ENCODE assay signal across 29 cellular contexts in genomic region chr20:40812415-40813212, GRCh38.
DNase-seq lines count a peak whose midpoint lies in the region; ATAC-seq, FAIRE-seq and TF ChIP-seq lines count a peak whose summit lies in the region.
"Had no signal": no experiment of that assay in that cellular context is flagged by ENCODE, and none has a peak within 500 bp of the region (broad histone marks: within the 10 kb centered on the region; RNA-seq: fewer than 3 reads in every experiment).

No MANE protein-coding gene starts in this region.

- no peak overlapping the region for H3K4me3 Mint-ChIP-seq in neural crest cell
- no peak overlapping the region for H3K4me3 Mint-ChIP-seq in stimulated activated naive B cell treated with anti-CD40 and anti-IgM and Interleukin-4, amounts not matched to agents 10 μg/mL and 1 μg/mL and 100 μg/mL, for 72 hours
- H3K4me3 Mint-ChIP-seq: naive thymus-derived CD8-positive, alpha-beta T cell; stimulated activated naive CD8-positive, alpha-beta T cell treated with anti-CD3 and anti-CD28 coated beads, Interleukin-15, Interleukin-2, amounts not matched to agents 100 ng/mL and 50 ng/mL, for 24 hours had no signal

- TF ChIP-seq POLR2A in GM12891 (IDR thresholded peaks at IDR 0.05; ENCODE audit: low read depth, low read length): no peak

- H3K9ac ChIP-seq in GM23248 (no peak overlapping the region), mesenchymal stem cell (ENCODE audit: low read length) (no peak overlapping the region)
- H3K9ac ChIP-seq: BLaER1 treated with 17β-estradiol and CSF1 and Interleukin-3, amounts not matched to agents 10 nM and 100 nM had no signal

- TF ChIP-seq CTCF in neural crest cell (conservative IDR thresholded peaks at IDR 0.05): no peak

- H4K8ac ChIP-seq in mesenchymal stem cell (ENCODE audit: low read length): no peak overlapping the region

- no peaks in the 10 kb centered on the region for H3K9me2 ChIP-seq in GM23248 (ENCODE audit: insufficient read depth)

- H3K36me3 ChIP-seq in GM23248 (ENCODE audit: low read depth): no peaks in the 10 kb centered on the region
- H3K36me3 ChIP-seq in mesenchymal stem cell (ENCODE audit: control insufficient read depth in 1 of 2, insufficient read depth in 2 of 2, low read depth in 1 of 2, low read length in 2 of 2): no peaks in the 10 kb centered on the region
- H3K36me3 ChIP-seq: adrenal gland; BLaER1 treated with 17β-estradiol and CSF1 and Interleukin-3, amounts not matched to agents 10 nM and 100 nM; gastroesophageal sphincter; pancreas; Peyer's patch; thoracic aorta; vagina had no signal

- no peak overlapping the region for H3K4ac ChIP-seq in mesenchymal stem cell (ENCODE audit: low read depth in 1 of 2, low read length in 2 of 2)

- no peak overlapping the region for H3K4me3 ChIP-seq in GM23248
- H3K4me3 ChIP-seq in mesenchymal stem cell (ENCODE audit: insufficient read depth in 1 of 2, low read depth in 1 of 2, low read length in 2 of 2): no peak overlapping the region
- H3K4me3 ChIP-seq: adrenal gland; BLaER1 treated with 17β-estradiol and CSF1 and Interleukin-3, amounts not matched to agents 10 nM and 100 nM; body of pancreas; gastroesophageal sphincter; hepatocyte; lung; pancreas; Peyer's patch; smooth muscle cell; thoracic aorta; vagina had no signal

- H3K36me3 Mint-ChIP-seq in neural crest cell (ENCODE audit: low read depth): no peaks in the 10 kb centered on the region
- H3K36me3 Mint-ChIP-seq in stimulated activated naive B cell treated with anti-CD40 and anti-IgM and Interleukin-4, amounts not matched to agents 10 μg/mL and 1 μg/mL and 100 μg/mL, for 72 hours: no peaks in the 10 kb centered on the region
- H3K36me3 Mint-ChIP-seq: naive thymus-derived CD8-positive, alpha-beta T cell had no signal

- no peaks in the 10 kb centered on the region for H3K79me2 ChIP-seq in GM23248 (ENCODE audit: insufficient read depth)
- H3K79me2 ChIP-seq: hepatocyte had no signal

- peak overlapping the region in 1 of 2 experiments; percentile 58 for H3K14ac ChIP-seq in mesenchymal stem cell (ENCODE audit: low read length in 2 of 2)

- no peak overlapping the region for H2BK15ac ChIP-seq in mesenchymal stem cell (ENCODE audit: low read depth, poor library complexity, severe bottlenecking)

- in situ Hi-C loops in GM23248 (cut with MboI): loop anchor here (10.0 kb wide), 1 partner anchor 62 kb away; no protein-coding TSS in a partner anchor

- no peak overlapping the region for H3K23ac ChIP-seq in mesenchymal stem cell (ENCODE audit: low read length in 2 of 2)

- H3K9me3 ChIP-seq in GM23248 (ENCODE audit: low read depth): no peaks in the 10 kb centered on the region
- no peaks in the 10 kb centered on the region for H3K9me3 ChIP-seq in mesenchymal stem cell (ENCODE audit: control insufficient read depth, low read length)
- H3K9me3 ChIP-seq: adrenal gland, body of pancreas, gastroesophageal sphincter, pancreas, Peyer's patch, thoracic aorta, vagina had no signal

- no peak for FAIRE-seq in GM12891 (lab: Jason Lieb, UNC)
- FAIRE-seq: endometrium, pancreas had no signal

- H3K27me3 Mint-ChIP-seq in neural crest cell (ENCODE audit: low read depth): no peaks in the 10 kb centered on the region
- no peaks in the 10 kb centered on the region for H3K27me3 Mint-ChIP-seq in stimulated activated naive B cell treated with anti-CD40 and anti-IgM and Interleukin-4, amounts not matched to agents 10 μg/mL and 1 μg/mL and 100 μg/mL, for 72 hours
- H3K27me3 Mint-ChIP-seq: naive thymus-derived CD8-positive, alpha-beta T cell; stimulated activated naive CD8-positive, alpha-beta T cell treated with anti-CD3 and anti-CD28 coated beads, Interleukin-15, Interleukin-2, amounts not matched to agents 100 ng/mL and 50 ng/mL, for 24 hours had no signal

- WGBS in GM23248 (ENCODE audit: low coverage in 1 of 2, low lambda C conversion rate in 2 of 2, missing lambda C conversion rate in 2 of 2), 2 experiments: 64 to 67% methylated on average over 11 of the region's 11 CpGs
- WGBS in mesenchymal stem cell: 71% methylated on average over 7 of the region's 11 CpGs

- H3K9me3 Mint-ChIP-seq in neural crest cell: no peaks in the 10 kb centered on the region
- H3K9me3 Mint-ChIP-seq in stimulated activated naive B cell treated with anti-CD40 and anti-IgM and Interleukin-4, amounts not matched to agents 10 μg/mL and 1 μg/mL and 100 μg/mL, for 72 hours: no peaks in the 10 kb centered on the region
- H3K9me3 Mint-ChIP-seq: stimulated activated naive CD8-positive, alpha-beta T cell treated with anti-CD3 and anti-CD28 coated beads, Interleukin-15, Interleukin-2, amounts not matched to agents 100 ng/mL and 50 ng/mL, for 24 hours had no signal

- no peak overlapping the region for H3K4me2 ChIP-seq in GM23248 (ENCODE audit: unreplicated experiment)
- no peak overlapping the region for H3K4me2 ChIP-seq in mesenchymal stem cell (ENCODE audit: low read length, poor library complexity, severe bottlenecking)
- H3K4me2 ChIP-seq: BLaER1 treated with 17β-estradiol and CSF1 and Interleukin-3, amounts not matched to agents 10 nM and 100 nM; hepatocyte; smooth muscle cell had no signal

- no peak overlapping the region for H4K91ac ChIP-seq in mesenchymal stem cell (ENCODE audit: low read length)

- H3F3A ChIP-seq in GM23248 (ENCODE audit: insufficient read depth): no peaks in the 10 kb centered on the region

- peak overlapping the region; percentile 52 for H3K27ac Mint-ChIP-seq in neural crest cell (ENCODE audit: unreplicated experiment)
- H3K27ac Mint-ChIP-seq in stimulated activated naive B cell treated with anti-CD40 and anti-IgM and Interleukin-4, amounts not matched to agents 10 μg/mL and 1 μg/mL and 100 μg/mL, for 72 hours: no peak overlapping the region
- H3K27ac Mint-ChIP-seq: naive thymus-derived CD8-positive, alpha-beta T cell; stimulated activated naive CD8-positive, alpha-beta T cell treated with anti-CD3 and anti-CD28 coated beads, Interleukin-15, Interleukin-2, amounts not matched to agents 100 ng/mL and 50 ng/mL, for 24 hours had no signal

- ATAC-seq in stimulated activated naive B cell treated with anti-CD40 and anti-IgM and Interleukin-4, amounts not matched to agents 10 μg/mL and 1 μg/mL and 100 μg/mL, for 72 hours (replicated peaks): no peak
- ATAC-seq: body of pancreas; gastroesophageal sphincter; naive thymus-derived CD8-positive, alpha-beta T cell; pancreas had no signal

- H3K18ac ChIP-seq in mesenchymal stem cell (ENCODE audit: low read depth in 1 of 2, low read length in 2 of 2): peak overlapping the region in 1 of 2 experiments; percentile 29

- no peak overlapping the region for H2BK120ac ChIP-seq in mesenchymal stem cell (ENCODE audit: low read depth, low read length)

- no peak overlapping the region for H2AK5ac ChIP-seq in mesenchymal stem cell (ENCODE audit: low read length, severe bottlenecking)

- no peaks in the 10 kb centered on the region for H3K4me1 ChIP-seq in GM23248 (ENCODE audit: insufficient read depth)
- no peaks in the 10 kb centered on the region for H3K4me1 ChIP-seq in mesenchymal stem cell (ENCODE audit: control insufficient read depth, insufficient read depth, low read depth, low read length)
- H3K4me1 ChIP-seq: adrenal gland, body of pancreas, gastroesophageal sphincter, pancreas, Peyer's patch, vagina had no signal

- no peak overlapping the region for H2AFZ ChIP-seq in GM23248
- H2AFZ ChIP-seq in mesenchymal stem cell (ENCODE audit: low read depth, low read length): no peak overlapping the region
- H2AFZ ChIP-seq: hepatocyte had no signal

- H4K20me1 ChIP-seq in GM23248 (ENCODE audit: insufficient read depth): no peaks in the 10 kb centered on the region
- H4K20me1 ChIP-seq: BLaER1 treated with 17β-estradiol and CSF1 and Interleukin-3, amounts not matched to agents 10 nM and 100 nM had no signal

- H3K27ac ChIP-seq in GM23248 (no peak overlapping the region), mesenchymal stem cell (ENCODE audit: low read length, poor library complexity, severe bottlenecking) (no peak overlapping the region)
- H3K27ac ChIP-seq: adrenal gland; BLaER1 treated with 17β-estradiol and CSF1 and Interleukin-3, amounts not matched to agents 10 nM and 100 nM; body of pancreas; gastroesophageal sphincter; hepatocyte; pancreas; Peyer's patch; thoracic aorta; vagina had no signal

- 0 out of 2 replicates have a peak, but pooled peaks cover 6% of the 10 kb centered on the region for H3K27me3 ChIP-seq in GM23248 (replicated peaks; ENCODE audit: insufficient read depth)
- H3K27me3 ChIP-seq in mesenchymal stem cell (ENCODE audit: control insufficient read depth in 1 of 2, insufficient read depth in 1 of 2, low read length in 2 of 2): peaks cover 0 to 28% of the 10 kb centered on the region in 2 experiments
- H3K27me3 ChIP-seq: adrenal gland; BLaER1 treated with 17β-estradiol and CSF1 and Interleukin-3, amounts not matched to agents 10 nM and 100 nM; body of pancreas; pancreas; Peyer's patch; vagina had no signal

- no peak overlapping the region for H2BK12ac ChIP-seq in mesenchymal stem cell (ENCODE audit: low read length in 2 of 2)

- DNase-seq in A172 (ENCODE audit: low spot score) (peak; percentile 34), GM23248 (peak; percentile 16), SW480 (ENCODE audit: low spot score) (peak; percentile 18), neural crest cell (ENCODE audit: low read depth, low spot score) (no peak), mesenchymal stem cell (no peak), GM12891 (ENCODE audit: insufficient read length, low spot score) (no peak)
- DNase-seq in stimulated activated CD4-positive, alpha-beta T cell treated with anti-CD3 and anti-CD28 coated beads, Interleukin-4, amount 100 ng/mL, for 24 hours: no peak
- DNase-seq in stimulated activated naive B cell treated with anti-CD40 and anti-IgM and Interleukin-4, amounts not matched to agents 10 μg/mL and 1 μg/mL and 100 μg/mL, for 72 hours: no peak
- DNase-seq: activated naive CD4-positive, alpha-beta T cell treated with Interleukin-2 at 50 U/mL for 16 hours; body of pancreas; COR-L47; DMS53; HCEC 1CT; naive thymus-derived CD8-positive, alpha-beta T cell; NCI-H1436 treated with DMSO at 0.1 percent for 48 hours; NCI-H2081 treated with DMSO at 0.1 percent for 48 hours; NCI-H345; pancreas; Peyer's patch had no signal

- no peaks in the 10 kb centered on the region for H3K79me1 ChIP-seq in mesenchymal stem cell (replicated peaks; ENCODE audit: low read length, poor library complexity, severe bottlenecking)

- H3K4me1 Mint-ChIP-seq in neural crest cell: peaks cover 9% of the 10 kb centered on the region
- no peaks in the 10 kb centered on the region for H3K4me1 Mint-ChIP-seq in stimulated activated naive B cell treated with anti-CD40 and anti-IgM and Interleukin-4, amounts not matched to agents 10 μg/mL and 1 μg/mL and 100 μg/mL, for 72 hours
- H3K4me1 Mint-ChIP-seq: naive thymus-derived CD8-positive, alpha-beta T cell had no signal

- no peak overlapping the region for H2BK5ac ChIP-seq in mesenchymal stem cell (ENCODE audit: low read depth, low read length, poor library complexity, severe bottlenecking)

TF ChIP-seq in GM12891, 5 proteins besides CTCF, POLR2A, EP300 and RAD21:
- TF ChIP-seq TAF1 (IDR thresholded peaks at IDR 0.05; ENCODE audit: low read depth, low read length) (no peak), PAX5 (IDR thresholded peaks at IDR 0.05; ENCODE audit: insufficient read depth, low read length, severe bottlenecking) (no peak), POLR2AphosphoS5 (IDR thresholded peaks at IDR 0.05; ENCODE audit: low read depth, low read length) (no peak), POU2F2 (IDR thresholded peaks at IDR 0.05; ENCODE audit: low read depth, low read length) (no peak), SPI1 (IDR thresholded peaks at IDR 0.05; ENCODE audit: low read depth, low read length) (no peak)

Comparison
In these comparisons a context has a peak if more than half of its experiments do, and no peak if none do; other contexts are left out.
1. DNase-seq: peak in A172 (single experiment), GM23248 (single experiment) and SW480 (single experiment); none in neural crest cell (single experiment), mesenchymal stem cell (single experiment), stimulated activated CD4-positive, alpha-beta T cell treated with anti-CD3 and anti-CD28 coated beads, Interleukin-4, amount 100 ng/mL, for 24 hours (single experiment), stimulated activated naive B cell treated with anti-CD40 and anti-IgM and Interleukin-4, amounts not matched to agents 10 μg/mL and 1 μg/mL and 100 μg/mL, for 72 hours (single experiment) and GM12891 (single experiment).